In the genomic region with DNA sequence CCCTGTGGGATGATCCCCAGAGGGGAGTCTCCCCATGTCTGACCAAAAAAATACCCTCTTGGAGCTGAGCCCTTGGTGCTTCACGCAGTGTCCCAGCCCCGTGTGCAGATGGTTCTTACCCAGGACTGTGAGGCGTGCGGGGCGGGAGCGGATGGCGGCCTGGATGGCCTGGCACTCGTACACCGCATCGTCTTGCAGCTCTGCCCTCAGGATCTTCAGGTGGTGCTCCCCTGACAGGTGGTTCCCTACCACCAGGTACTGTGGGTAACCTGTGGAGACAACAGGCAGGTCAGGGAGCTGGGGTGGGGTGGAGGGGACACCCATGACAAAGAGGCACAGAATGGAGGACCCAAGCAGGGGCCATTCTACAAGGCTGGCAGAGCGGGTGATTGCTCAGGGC, we compare ENCODE assay signal across 25 cellular contexts.
DNase-seq lines count a peak whose midpoint lies in the region; ATAC-seq, FAIRE-seq and TF ChIP-seq lines count a peak whose summit lies in the region.
"Had no signal": no experiment of that assay in that cellular context is flagged by ENCODE, and none has a peak within 500 bp of the region (broad histone marks: within the 10 kb centered on the region; RNA-seq: fewer than 3 reads in every experiment).

No MANE protein-coding gene starts in this region.

- no peak overlapping the region for H4K12ac ChIP-seq in trophoblast cell (ENCODE audit: low read depth, low read length)

- no peak for TF ChIP-seq POLR2A in gastroesophageal sphincter (IDR thresholded peaks at IDR 0.05)
- no peak for TF ChIP-seq POLR2A in spleen (IDR thresholded peaks at IDR 0.05)

- peak; percentile 25 for ATAC-seq in gastroesophageal sphincter
- ATAC-seq: A549 had no signal

- H4K8ac ChIP-seq in trophoblast cell (ENCODE audit: low read depth, low read length) = no peak overlapping the region

- no peak overlapping the region for H4K91ac ChIP-seq in trophoblast cell (ENCODE audit: low read depth, low read length)

- H3K27ac Mint-ChIP-seq in nephron progenitor cell = peak overlapping the region; percentile 64
- H3K27ac Mint-ChIP-seq in activated T-helper 2 cell treated with anti-CD3 and anti-CD28 coated beads, Interferon-gamma antibody, Interleukin-2, Interleukin-4, amounts not matched to agents 10 μg/mL and 5 μg/mL and 100 μg/mL, durations not matched to agents 14 hours and 24 hours and 36 hours = no peak overlapping the region
- H3K27ac Mint-ChIP-seq: CD4-positive, alpha-beta T cell; CD8-positive, alpha-beta memory T cell had no signal

- H3K27me3 ChIP-seq in gastroesophageal sphincter (peaks cover 27% of the 10 kb centered on the region), trophoblast cell (ENCODE audit: insufficient read depth, low read length) (no peaks in the 10 kb centered on the region), spleen (replicated peaks in 1 of 7) (peaks cover 0 to 14% (median 0%) of the 10 kb centered on the region in 7 donors)
- H3K27me3 ChIP-seq: BE2C; BLaER1 treated with 17β-estradiol and CSF1 and Interleukin-3, amounts not matched to agents 10 nM and 100 nM had no signal

- H2AK5ac ChIP-seq in trophoblast cell (ENCODE audit: low read length) = no peak overlapping the region

- TF ChIP-seq EP300 in gastroesophageal sphincter (IDR thresholded peaks at IDR 0.05) = no peak

- H3K4me2 ChIP-seq in trophoblast cell (ENCODE audit: low read length) = no peak overlapping the region
- H3K4me2 ChIP-seq: A549 had no signal

- no peak overlapping the region for H2BK12ac ChIP-seq in trophoblast cell (ENCODE audit: low read length)

- H3K4me3 ChIP-seq in gastroesophageal sphincter (no peak overlapping the region), trophoblast cell (ENCODE audit: low read depth, low read length) (peak overlapping the region; percentile 21), spleen (no peak overlapping the region)
- H3K4me3 ChIP-seq: A549; BLaER1 treated with 17β-estradiol and CSF1 and Interleukin-3, amounts not matched to agents 10 nM and 100 nM; HAP-1 had no signal

- DNase-seq in nephron progenitor cell (no peak), trophoblast cell (no peak), spleen (peak; percentile 56), occipital lobe (lab: John Stamatoyannopoulos, UW) (no peak), D721Med (ENCODE audit: insufficient read length, low spot score) (no peak)
- no peak for DNase-seq in activated T-helper 2 cell treated with anti-CD3 and anti-CD28 coated beads, Interferon-gamma antibody, Interleukin-2, Interleukin-4, amounts not matched to agents 10 μg/mL and 5 μg/mL and 100 μg/mL, durations not matched to agents 14 hours and 24 hours and 36 hours (ENCODE audit: low spot score)
- DNase-seq: 8988T; ACHN; AML-193; BE2C; CD4-positive, alpha-beta T cell; CD8-positive, alpha-beta memory T cell; DMS53; DMS79 treated with DMSO at 0.1 percent for 48 hours; GF-D8; GOT3; HFFc6 had no signal

- FAIRE-seq in D721Med (lab: Jason Lieb, UNC) = no peak
- FAIRE-seq: A549, GM12891, GM18507, H54 had no signal

- no peak overlapping the region for H3K27ac ChIP-seq in gastroesophageal sphincter
- no peak overlapping the region for H3K27ac ChIP-seq in trophoblast cell (ENCODE audit: low read depth, low read length)
- H3K27ac ChIP-seq in spleen = no peak overlapping the region
- H3K27ac ChIP-seq: BLaER1 treated with 17β-estradiol and CSF1 and Interleukin-3, amounts not matched to agents 10 nM and 100 nM had no signal

- H2BK5ac ChIP-seq in trophoblast cell (ENCODE audit: low read depth, low read length, poor library complexity) = no peak overlapping the region

- H3K36me3 Mint-ChIP-seq in nephron progenitor cell (ENCODE audit: low read depth) = no peaks in the 10 kb centered on the region
- no peaks in the 10 kb centered on the region for H3K36me3 Mint-ChIP-seq in activated T-helper 2 cell treated with anti-CD3 and anti-CD28 coated beads, Interferon-gamma antibody, Interleukin-2, Interleukin-4, amounts not matched to agents 10 μg/mL and 5 μg/mL and 100 μg/mL, durations not matched to agents 14 hours and 24 hours and 36 hours (ENCODE audit: low read depth)
- H3K36me3 Mint-ChIP-seq: CD14-positive monocyte; CD8-positive, alpha-beta memory T cell had no signal

- H3K4me3 Mint-ChIP-seq in nephron progenitor cell = no peak overlapping the region
- no peak overlapping the region for H3K4me3 Mint-ChIP-seq in activated T-helper 2 cell treated with anti-CD3 and anti-CD28 coated beads, Interferon-gamma antibody, Interleukin-2, Interleukin-4, amounts not matched to agents 10 μg/mL and 5 μg/mL and 100 μg/mL, durations not matched to agents 14 hours and 24 hours and 36 hours (ENCODE audit: low read depth)
- H3K4me3 Mint-ChIP-seq: CD14-positive monocyte; CD4-positive, alpha-beta T cell; CD8-positive, alpha-beta memory T cell; HFFc6 had no signal

- H3K4ac ChIP-seq in trophoblast cell (ENCODE audit: low read depth, low read length) = no peak overlapping the region

- H3K9ac ChIP-seq in trophoblast cell (ENCODE audit: low read length) = no peak overlapping the region
- H3K9ac ChIP-seq: BLaER1 treated with 17β-estradiol and CSF1 and Interleukin-3, amounts not matched to agents 10 nM and 100 nM had no signal

- no peak overlapping the region for H2AFZ ChIP-seq in trophoblast cell (ENCODE audit: insufficient read depth, low read length, poor library complexity)

- H3K36me3 ChIP-seq in gastroesophageal sphincter (no peaks in the 10 kb centered on the region), trophoblast cell (ENCODE audit: control insufficient read depth in 1 of 2, insufficient read depth in 2 of 2, low read length in 2 of 2) (no peaks in the 10 kb centered on the region), spleen (no peaks in the 10 kb centered on the region)
- H3K36me3 ChIP-seq: BE2C; BLaER1 treated with 17β-estradiol and CSF1 and Interleukin-3, amounts not matched to agents 10 nM and 100 nM; HAP-1 had no signal

- H3K23ac ChIP-seq in trophoblast cell (ENCODE audit: low read length) = no peak overlapping the region

- whole genome bisulfite sequencing in gastroesophageal sphincter (ENCODE audit: low coverage in 1 of 2), 2 donors = 83 to 94% methylated on average over 2 to 9 of the region's 11 CpGs
- no CpG with 5 or more reads among the region's 11 CpGs for WGBS in trophoblast cell (ENCODE audit: extremely low coverage, insufficient coverage, insufficient read length)
- WGBS in spleen, 5 donors = 94 to 98% (median 96%) methylated on average over 10 to 11 of the region's 11 CpGs

- H3K9me3 Mint-ChIP-seq in nephron progenitor cell = no peaks in the 10 kb centered on the region
- H3K9me3 Mint-ChIP-seq in activated T-helper 2 cell treated with anti-CD3 and anti-CD28 coated beads, Interferon-gamma antibody, Interleukin-2, Interleukin-4, amounts not matched to agents 10 μg/mL and 5 μg/mL and 100 μg/mL, durations not matched to agents 14 hours and 24 hours and 36 hours = no peaks in the 10 kb centered on the region
- H3K9me3 Mint-ChIP-seq: CD4-positive, alpha-beta T cell; CD8-positive, alpha-beta memory T cell; HFFc6 had no signal

- H3K27me3 Mint-ChIP-seq in nephron progenitor cell (ENCODE audit: low read depth, poor library complexity) = peaks cover 13% of the 10 kb centered on the region
- H3K27me3 Mint-ChIP-seq in activated T-helper 2 cell treated with anti-CD3 and anti-CD28 coated beads, Interferon-gamma antibody, Interleukin-2, Interleukin-4, amounts not matched to agents 10 μg/mL and 5 μg/mL and 100 μg/mL, durations not matched to agents 14 hours and 24 hours and 36 hours (ENCODE audit: low read depth) = no peaks in the 10 kb centered on the region

- no peak for TF ChIP-seq CTCF in gastroesophageal sphincter (IDR thresholded peaks at IDR 0.05)
- no peak for TF ChIP-seq CTCF in nephron progenitor cell (IDR thresholded peaks at IDR 0.05)
- TF ChIP-seq CTCF in spleen (IDR thresholded peaks at IDR 0.05 in 8 of 11, conservative IDR thresholded peaks at IDR 0.05 in 3 of 11) = no peak
- no peak for TF ChIP-seq CTCF in D721Med (IDR thresholded peaks at IDR 0.05; ENCODE audit: insufficient read depth, missing control alignments)

- no peaks in the 10 kb centered on the region for H3K79me2 ChIP-seq in trophoblast cell (ENCODE audit: control insufficient read depth, insufficient read depth, low read length, poor library complexity)

- no peaks in the 10 kb centered on the region for H3K9me3 ChIP-seq in gastroesophageal sphincter
- H3K9me3 ChIP-seq in trophoblast cell (ENCODE audit: insufficient read depth, low read depth, low read length) = peaks cover 2% of the 10 kb centered on the region
- no peaks in the 10 kb centered on the region for H3K9me3 ChIP-seq in spleen
- H3K9me3 ChIP-seq: A549; BE2C; BLaER1 treated with 17β-estradiol and CSF1 and Interleukin-3, amounts not matched to agents 10 nM and 100 nM; HAP-1 had no signal

- H2BK120ac ChIP-seq in trophoblast cell (ENCODE audit: insufficient read depth, low read length, poor library complexity) = no peak overlapping the region

- H3K18ac ChIP-seq in trophoblast cell (ENCODE audit: low read length) = no peak overlapping the region

- no peaks in the 10 kb centered on the region for H3K79me1 ChIP-seq in trophoblast cell (ENCODE audit: low read length)

- H3K14ac ChIP-seq in trophoblast cell (ENCODE audit: low read length) = no peak overlapping the region

- peaks cover 66% of the 10 kb centered on the region for H3K4me1 Mint-ChIP-seq in nephron progenitor cell
- no peaks in the 10 kb centered on the region for H3K4me1 Mint-ChIP-seq in activated T-helper 2 cell treated with anti-CD3 and anti-CD28 coated beads, Interferon-gamma antibody, Interleukin-2, Interleukin-4, amounts not matched to agents 10 μg/mL and 5 μg/mL and 100 μg/mL, durations not matched to agents 14 hours and 24 hours and 36 hours (ENCODE audit: low read depth)
- H3K4me1 Mint-ChIP-seq: CD14-positive monocyte; CD8-positive, alpha-beta memory T cell had no signal

- intact Hi-C loops in spleen (cut with DNase I; ENCODE audit: low total_unique reads) = no loop called here
- intact Hi-C loops in activated T-helper 2 cell treated with anti-CD3 and anti-CD28 coated beads, Interferon-gamma antibody, Interleukin-2, Interleukin-4, amounts not matched to agents 10 μg/mL and 5 μg/mL and 100 μg/mL, durations not matched to agents 14 hours and 24 hours and 36 hours (cut with micrococcal nuclease) = no loop called here

- H3K4me1 ChIP-seq in gastroesophageal sphincter (no peaks in the 10 kb centered on the region), trophoblast cell (ENCODE audit: control insufficient read depth in 1 of 2, insufficient read depth in 2 of 2, low read length in 2 of 2) (no peaks in the 10 kb centered on the region), spleen (peaks cover 0 to 8% (median 0%) of the 10 kb centered on the region in 6 donors)
- H3K4me1 ChIP-seq: HAP-1 had no signal
